8 cellular contexts compared by ENCODE assay signal in the genomic region with DNA sequence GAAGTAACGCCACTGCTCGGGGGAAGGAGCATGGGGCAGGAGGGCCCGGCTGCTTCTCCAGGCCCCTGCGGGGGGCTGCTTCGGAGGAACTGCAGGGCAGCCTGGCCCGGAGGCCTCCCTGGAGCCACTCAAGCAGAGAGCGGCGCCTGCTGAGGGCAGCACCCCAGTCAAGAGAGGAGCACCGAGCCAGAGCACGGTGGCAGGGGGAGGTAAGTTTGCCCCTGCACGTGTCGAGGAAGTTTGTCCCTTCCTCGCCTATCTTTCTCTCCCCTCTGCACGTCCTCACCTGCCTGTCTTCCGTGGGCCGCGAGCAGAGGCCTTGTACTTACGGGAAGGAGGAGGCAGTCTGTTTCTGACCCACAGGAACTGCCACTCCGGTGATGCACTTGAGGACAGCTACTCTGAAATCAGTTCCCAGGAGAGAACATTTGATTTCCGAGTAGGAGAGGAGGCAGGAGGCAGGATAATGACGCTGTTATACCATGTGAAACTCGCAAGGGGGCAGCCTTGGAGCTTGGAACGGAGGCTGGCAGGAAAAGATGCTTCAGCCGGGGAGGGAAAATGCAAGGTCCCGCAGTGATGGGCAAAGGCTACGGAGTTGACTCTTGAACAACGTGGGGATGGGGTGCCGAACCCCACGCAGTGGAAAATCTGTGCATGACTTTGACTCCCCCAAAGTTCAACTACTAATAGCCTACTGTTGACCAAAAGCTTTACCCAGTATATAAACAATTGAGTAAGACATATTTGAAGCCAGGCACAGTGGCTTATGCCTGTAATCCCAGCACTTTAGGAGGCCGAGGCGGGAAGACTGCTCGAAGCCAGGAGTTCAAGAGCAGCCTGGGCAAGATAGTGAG. TPM values are rescaled to one million over a fixed set of nuclear protein-coding genes. Genes with fewer than 3 reads are reported as not detected.
DNase-seq lines count a peak whose midpoint lies in the region; ATAC-seq and TF ChIP-seq lines count a peak whose summit lies in the region.

No MANE protein-coding gene starts in this region.

- no peaks in the 10 kb centered on the region for H3K27me3 ChIP-seq in GM06990 (replicated peaks; ENCODE audit: control insufficient read depth, insufficient read depth, low read length)
- no peaks in the 10 kb centered on the region for H3K27me3 ChIP-seq in cardiac muscle cell
- no peaks in the 10 kb centered on the region for H3K27me3 ChIP-seq in uterus

- H3K9me3 ChIP-seq in cardiac muscle cell (ENCODE audit: low read depth) (no peaks in the 10 kb centered on the region), uterus (no peaks in the 10 kb centered on the region)

- H3K4me3 ChIP-seq in GM06990 (replicated peaks; ENCODE audit: low read depth, low read length): no peak overlapping the region
- no peak overlapping the region for H3K4me3 ChIP-seq in cardiac muscle cell
- H3K4me3 ChIP-seq in uterus: no peak overlapping the region

- no peak for ATAC-seq in HG02981 (IDR thresholded peaks at IDR 0.05; ENCODE audit: unreplicated experiment)

- TF ChIP-seq POLR2A in uterus (IDR thresholded peaks at IDR 0.05): no peak

- no peaks in the 10 kb centered on the region for H3K4me1 ChIP-seq in cardiac muscle cell (ENCODE audit: low read depth)
- no peaks in the 10 kb centered on the region for H3K4me1 ChIP-seq in uterus

- H3K36me3 ChIP-seq in GM06990 (ENCODE audit: control insufficient read depth, insufficient read depth, low read length): no peaks in the 10 kb centered on the region
- no peaks in the 10 kb centered on the region for H3K36me3 ChIP-seq in cardiac muscle cell
- H3K36me3 ChIP-seq in uterus: no peaks in the 10 kb centered on the region

- H3K27ac ChIP-seq in cardiac muscle cell (no peak overlapping the region), uterus (no peak overlapping the region)

- intact Hi-C loops in posterior vena cava (cut with DNase I) (loop anchor here (10.0 kb wide), 1 partner anchor 142 kb away; the partner anchor contains the start of gene KRTDAP (in 2 of the 2)), uterus (cut with DNase I; ENCODE audit: low total_unique reads) (no loop called here)

- DNase-seq in GM06990 (ENCODE audit: extremely low read depth, insufficient read length) (peak; percentile 59), NCI-H1048 (lab: John Stamatoyannopoulos, UW) (peak; percentile 4), SKM-1 treated with dmso at 0.1 percent for 144 hours (lab: John Stamatoyannopoulos, UW; ENCODE audit: unreplicated experiment) (peak; percentile 65), cardiac muscle cell (ENCODE audit: low read depth in 1 of 2, low spot score in 1 of 2) (peak; percentile 83 to 88), posterior vena cava (ENCODE audit: low spot score) (peak; percentile 85), uterus (peak in 1 of 2 donors; percentile 44)
- DNase-seq in activated naive CD8-positive, alpha-beta T cell treated with anti-CD3 and anti-CD28 coated beads, Interleukin-2, amount 50 U/mL, for 16 hours (ENCODE audit: low read depth, low spot score): peak; percentile 32

- peak; percentile 77 for TF ChIP-seq CTCF in GM06990 (IDR thresholded peaks at IDR 0.05; ENCODE audit: insufficient read depth, low read length, poor library complexity, severe bottlenecking)
- peak; percentile 80 for TF ChIP-seq CTCF in cardiac muscle cell (IDR thresholded peaks at IDR 0.05; ENCODE audit: low read depth, low read length)
- TF ChIP-seq CTCF in uterus (IDR thresholded peaks at IDR 0.05): peak; percentile 41 to 74 (median 56)

RNA-seq across cellular contexts. Expression of gene FFAR1, which starts 5.0 kb away (rescaled TPM):
- not detected in 2 replicates for total RNA-seq in cardiac muscle cell
- 0.11 TPM in 1 of 2 replicates, not detected in the other for polyA plus RNA-seq in cardiac muscle cell
- total RNA-seq in posterior vena cava: not detected
- total RNA-seq in uterus: under 1 TPM in 1 of 4 donors, not detected in 3; 0.21 TPM

RNA-seq across cellular contexts. Expression of gene FFAR3, which starts 5.6 kb away (rescaled TPM):
- total RNA-seq in cardiac muscle cell (0.21 TPM in 1 of 2 replicates, not detected in the other), posterior vena cava (under 1 TPM in 1 of 2 donors, not detected in 1; 0.14 TPM), uterus (not detected)
- not detected in 2 replicates for polyA plus RNA-seq in cardiac muscle cell

RNA-seq across cellular contexts. Expression of gene GPR42, which starts 18.2 kb away (rescaled TPM):
- total RNA-seq in cardiac muscle cell: 0.33 and 0.42 TPM in 2 replicates
- polyA plus RNA-seq in cardiac muscle cell: 0.32 TPM in 1 of 2 replicates, not detected in the other
- under 1 TPM in 1 of 2 donors, not detected in 1; 0.28 TPM for total RNA-seq in posterior vena cava
- not detected for total RNA-seq in uterus

RNA-seq across cellular contexts. Expression of gene CD22, which starts 23.7 kb away (rescaled TPM):
- total RNA-seq in cardiac muscle cell: 0.28 and 0.51 TPM in 2 replicates
- 0.50 TPM in 1 of 2 replicates, not detected in the other for polyA plus RNA-seq in cardiac muscle cell
- total RNA-seq in posterior vena cava: 1 to 10 TPM; 3.7 to 5.6 TPM
- total RNA-seq in uterus: 1 to 10 TPM in 2 of 4 donors, under 1 TPM in 2; under 0.01 to 9.4 (median 1.3) TPM
